28 cellular contexts compared by ENCODE assay signal in genomic region chr17:36612323-36612722, GRCh38. TPM values are rescaled to one million over a fixed set of nuclear protein-coding genes. Genes with fewer than 3 reads are reported as not detected.
A peak's percentile ranks its signal among the peaks of the same experiment; 100 is the strongest.
DNase-seq lines count a peak whose midpoint lies in the region; ATAC-seq, FAIRE-seq and TF ChIP-seq lines count a peak whose summit lies in the region.
"Had no signal": no experiment of that assay in that cellular context is flagged by ENCODE, and none has a peak within 500 bp of the region (broad histone marks: within the 10 kb centered on the region; RNA-seq: fewer than 3 reads in every experiment).

No MANE protein-coding gene starts in this region.

- H3K4me2 ChIP-seq in GM23248 (ENCODE audit: unreplicated experiment) = no peak overlapping the region
- peak overlapping the region; percentile 42 for H3K4me2 ChIP-seq in keratinocyte (ENCODE audit: control insufficient read depth, extremely low read depth, insufficient read depth, low read depth, low read length)
- H3K4me2 ChIP-seq in smooth muscle cell = no peak overlapping the region
- H3K4me2 ChIP-seq: A549 had no signal

- CTCF ChIA-PET in RWPE1 (lab: Yijun Ruan, JAX) = interaction anchor here (1.8 kb wide), 1 partner anchor 436 kb away, joined by 5 read pairs; no protein-coding TSS in a partner anchor
- CTCF ChIA-PET in activated naive CD4-positive, alpha-beta T cell treated with anti-CD3 and anti-CD28 coated beads for 36 hours (lab: Charles Lee) = no interaction called here

- H3K9me3 ChIP-seq in GM23248 (ENCODE audit: low read depth) (no peaks in the 10 kb centered on the region), keratinocyte (ENCODE audit: control insufficient read depth, low read depth, low read length) (no peaks in the 10 kb centered on the region), smooth muscle cell (replicated peaks; ENCODE audit: low read depth) (no peaks in the 10 kb centered on the region)
- H3K9me3 ChIP-seq: A549, Caco-2, MG63, SJSA1 had no signal

- H3K4me1 Mint-ChIP-seq in activated naive CD4-positive, alpha-beta T cell treated with anti-CD3 and anti-CD28 coated beads for 36 hours (ENCODE audit: low read depth) = peaks cover 16% of the 10 kb centered on the region

- H2AFZ ChIP-seq in GM23248 (no peak overlapping the region), keratinocyte (ENCODE audit: control insufficient read depth, low read length) (no peak overlapping the region), smooth muscle cell (ENCODE audit: low read depth) (no peak overlapping the region)

- no peaks in the 10 kb centered on the region for H3F3A ChIP-seq in GM23248 (ENCODE audit: insufficient read depth)
- H3F3A ChIP-seq in smooth muscle cell (ENCODE audit: low read depth) = no peaks in the 10 kb centered on the region

- no peak overlapping the region for H3K4me3 Mint-ChIP-seq in activated naive CD4-positive, alpha-beta T cell treated with anti-CD3 and anti-CD28 coated beads for 36 hours
- H3K4me3 Mint-ChIP-seq: CD8-positive, alpha-beta T cell had no signal

- H3K27me3 Mint-ChIP-seq in activated naive CD4-positive, alpha-beta T cell treated with anti-CD3 and anti-CD28 coated beads for 36 hours (ENCODE audit: low read depth) = no peaks in the 10 kb centered on the region

- H3K79me2 ChIP-seq in GM23248 (ENCODE audit: insufficient read depth) (no peaks in the 10 kb centered on the region; the same call in 1 of the 2 replicates), keratinocyte (ENCODE audit: control insufficient read depth, insufficient read depth, low read length) (no peaks in the 10 kb centered on the region), smooth muscle cell (ENCODE audit: low read depth) (no peaks in the 10 kb centered on the region)

- FAIRE-seq in keratinocyte (lab: Jason Lieb, UNC) = no peak
- FAIRE-seq: A549, GM12878, H54 had no signal

- no peaks in the 10 kb centered on the region for H3K9me3 Mint-ChIP-seq in activated naive CD4-positive, alpha-beta T cell treated with anti-CD3 and anti-CD28 coated beads for 36 hours
- H3K9me3 Mint-ChIP-seq: CD8-positive, alpha-beta T cell had no signal

- H3K27ac Mint-ChIP-seq in activated naive CD4-positive, alpha-beta T cell treated with anti-CD3 and anti-CD28 coated beads for 36 hours = no peak overlapping the region
- H3K27ac Mint-ChIP-seq: CD8-positive, alpha-beta T cell had no signal

- POLR2A ChIA-PET in RWPE1 (lab: Yijun Ruan, JAX; ENCODE audit: low non-redundant PET) = no interaction called here

- no peaks in the 10 kb centered on the region for H4K20me1 ChIP-seq in GM23248 (ENCODE audit: insufficient read depth)
- H4K20me1 ChIP-seq in keratinocyte (ENCODE audit: control insufficient read depth, extremely low read depth, insufficient read depth, low read length) = no peaks in the 10 kb centered on the region
- H4K20me1 ChIP-seq in smooth muscle cell (ENCODE audit: low read depth) = no peaks in the 10 kb centered on the region

- no peaks in the 10 kb centered on the region for H3K27me3 ChIP-seq in GM23248 (replicated peaks; ENCODE audit: insufficient read depth)
- no peaks in the 10 kb centered on the region for H3K27me3 ChIP-seq in keratinocyte (ENCODE audit: control insufficient read depth, extremely low read depth, insufficient read depth, low read length)
- H3K27me3 ChIP-seq in smooth muscle cell (ENCODE audit: low read depth) = no peaks in the 10 kb centered on the region
- H3K27me3 ChIP-seq: MG63, SJSA1 had no signal

- H3K27ac ChIP-seq in GM23248 = peak overlapping the region; percentile 57
- peak overlapping the region; percentile 82 for H3K27ac ChIP-seq in RWPE1
- H3K27ac ChIP-seq in keratinocyte (ENCODE audit: control insufficient read depth, insufficient read depth, low read length) = peak overlapping the region; percentile 82
- peak overlapping the region; percentile 87 for H3K27ac ChIP-seq in smooth muscle cell (ENCODE audit: low read depth)
- H3K27ac ChIP-seq: C4-2B, SJSA1 had no signal

- no peak for ATAC-seq in HG03196 (IDR thresholded peaks at IDR 0.05; ENCODE audit: unreplicated experiment)
- no peak for ATAC-seq in GM18907 (IDR thresholded peaks at IDR 0.05; ENCODE audit: unreplicated experiment)
- ATAC-seq: CD8-positive, alpha-beta T cell; GM12878; PC-3 had no signal

- intact Hi-C loops in activated naive CD4-positive, alpha-beta T cell treated with anti-CD3 and anti-CD28 coated beads for 36 hours (cut with micrococcal nuclease) = no loop called here

- in situ Hi-C loops in GM23248 (cut with MboI) = no loop called here

- H3K36me3 Mint-ChIP-seq in activated naive CD4-positive, alpha-beta T cell treated with anti-CD3 and anti-CD28 coated beads for 36 hours (ENCODE audit: low read depth) = peaks cover 7% of the 10 kb centered on the region

- no peaks in the 10 kb centered on the region for H3K36me3 ChIP-seq in GM23248 (ENCODE audit: low read depth)
- H3K36me3 ChIP-seq in keratinocyte (ENCODE audit: control insufficient read depth in 2 of 2, extremely low read depth in 1 of 2, insufficient read depth in 2 of 2, low read length in 2 of 2) = no peaks in the 10 kb centered on the region
- H3K36me3 ChIP-seq in smooth muscle cell (ENCODE audit: low read depth) = no peaks in the 10 kb centered on the region

- H3K4me3 ChIP-seq in GM23248 (no peak overlapping the region), keratinocyte (ENCODE audit: control insufficient read depth in 2 of 3, extremely low read depth in 1 of 3, insufficient read depth in 2 of 3, low read depth in 1 of 3, low read length in 3 of 3) (no peak overlapping the region), smooth muscle cell (no peak overlapping the region)
- H3K4me3 ChIP-seq: A549, GM12878, MG63, SJSA1 had no signal

- H3K9me1 ChIP-seq in keratinocyte (ENCODE audit: control insufficient read depth, extremely low read depth, insufficient read depth, low read length) = no peaks in the 10 kb centered on the region

- 67 to 69% methylated on average over 3 of the region's 3 CpGs for WGBS in GM23248 (ENCODE audit: low coverage in 1 of 2, low lambda C conversion rate in 2 of 2, missing lambda C conversion rate in 2 of 2), 2 experiments
- WGBS in smooth muscle cell (ENCODE audit: low lambda C conversion rate) = 91% methylated on average over 3 of the region's 3 CpGs

- TF ChIP-seq CTCF in RWPE1 (conservative IDR thresholded peaks at IDR 0.05; ENCODE audit: low read depth) (no peak), keratinocyte (optimal IDR thresholded peaks at IDR 0.05 in 1 of 3, IDR thresholded peaks at IDR 0.05 in 1 of 3, conservative IDR thresholded peaks at IDR 0.05 in 1 of 3; ENCODE audit: extremely low read depth in 1 of 3, insufficient read depth in 2 of 3, low read length in 3 of 3) (no peak), smooth muscle cell (IDR thresholded peaks at IDR 0.05; ENCODE audit: borderline replicate concordance, insufficient read depth, poor library complexity, severe bottlenecking) (no peak)

- H3K4me1 ChIP-seq in GM23248 (ENCODE audit: insufficient read depth) (peaks cover 5% of the 10 kb centered on the region; the same call in 1 of the 2 replicates), keratinocyte (ENCODE audit: control insufficient read depth, extremely low read depth, insufficient read depth, low read length) (peaks cover 28% of the 10 kb centered on the region), smooth muscle cell (ENCODE audit: low read depth) (no peaks in the 10 kb centered on the region)
- H3K4me1 ChIP-seq: Caco-2, SJSA1 had no signal

- dilution Hi-C loops in keratinocyte (cut with MboI; ENCODE audit: extremely low pct_ligation_motif_present, low sequenced_read_pairs) = no loop called here

- H3K9me2 ChIP-seq in GM23248 (ENCODE audit: insufficient read depth) = no peaks in the 10 kb centered on the region

- DNase-seq in GM23248 (no peak), RWPE1 (ENCODE audit: low spot score) (no peak), keratinocyte (ENCODE audit: low read depth, low spot score) (no peak), smooth muscle cell (lab: John Stamatoyannopoulos, UW; ENCODE audit: unreplicated experiment) (no peak)
- no peak for DNase-seq in activated naive CD4-positive, alpha-beta T cell treated with anti-CD3 and anti-CD28 coated beads for 36 hours
- DNase-seq: Caco-2; CD8-positive, alpha-beta T cell; DMS 273 treated with DMSO at 0.1 percent for 48 hours; DMS79; GDM1; KG1; NCI-H1105 treated with DMSO at 0.1 percent for 48 hours; NCI-H146; NCI-H1930; NCI-H2107; NCI-H524; NCI-H748 treated with DMSO at 0.1 percent for 48 hours; NK-92 treated with Interleukin-12 subunit alpha and Interleukin-12 subunit beta, amount 100 ng/mL, for 24 hours; PC-3; Right ventricle myocardium superior had no signal

- H3K9ac ChIP-seq in GM23248 = peak overlapping the region; percentile 23; the same call in 1 of the 2 replicates
- H3K9ac ChIP-seq in keratinocyte (ENCODE audit: control insufficient read depth, extremely low read depth, insufficient read depth, low read length) = peak overlapping the region; percentile 49
- peak overlapping the region; percentile 58 for H3K9ac ChIP-seq in smooth muscle cell (ENCODE audit: low read depth)

RNA-seq across cellular contexts. Expression of gene MRM1, which starts 10.9 kb away (rescaled TPM):
- 5.9 TPM in 2 replicates for total RNA-seq in GM23248 (2014; rRNA removed; shearing (Covaris generic))
- polyA plus RNA-seq in GM23248 (2016; fragmentation: Nextera tagmentation; extraction: Ambion mirVana) = 2.8 and 3.8 TPM in 2 replicates
- 3.7 to 5.4 TPM (median 3.8 TPM) in 3 replicates for polyA plus RNA-seq in keratinocyte
- polyA plus RNA-seq in keratinocyte (2011; ENCODE audit: low read depth) = 0.56 TPM
- polyA plus RNA-seq in keratinocyte (2011; cell fraction: cytosol; rRNA removed) = 2.2 and 3.3 TPM in 2 replicates
- 3.0 and 4.5 TPM in 2 replicates for polyA plus RNA-seq in keratinocyte (2011; cell fraction: nucleus; rRNA removed)
- 2.1 and 5.0 TPM in 2 replicates for polyA plus RNA-seq in keratinocyte (2012; ENCODE audit: low replicate concordance)
- 1.4 to 2.0 TPM (median 1.5 TPM) in 3 replicates for polyA minus RNA-seq in keratinocyte
- polyA minus RNA-seq in keratinocyte (2011; cell fraction: cytosol; rRNA and poly(A)+ RNA removed) = 6.1 TPM
- 3.1 and 3.4 TPM in 2 replicates for polyA minus RNA-seq in keratinocyte (2011; cell fraction: nucleus; rRNA and poly(A)+ RNA removed)
- 1.7 and 2.9 TPM in 2 replicates for total RNA-seq in smooth muscle cell
- 2.2 and 2.8 TPM in 2 replicates for polyA plus RNA-seq in smooth muscle cell
- 10 to 100 TPM; 11.0 to 11.3 TPM for total RNA-seq in activated naive CD4-positive, alpha-beta T cell treated with anti-CD3 and anti-CD28 coated beads for 36 hours

RNA-seq across cellular contexts. Expression of gene DHRS11, which starts 20.6 kb away (rescaled TPM):
- 3.1 and 3.9 TPM in 2 replicates for total RNA-seq in GM23248 (2014; rRNA removed; shearing (Covaris generic))
- polyA plus RNA-seq in GM23248 (2016; fragmentation: Nextera tagmentation; extraction: Ambion mirVana) (4.7 and 5.0 TPM in 2 replicates), keratinocyte (11.0 to 14.3 TPM (median 11.4 TPM) in 3 replicates), smooth muscle cell (9.4 and 12.2 TPM in 2 replicates)
- polyA plus RNA-seq in keratinocyte (2011; ENCODE audit: low read depth) = 3.2 TPM
- 12.4 and 13.7 TPM in 2 replicates for polyA plus RNA-seq in keratinocyte (2011; cell fraction: cytosol; rRNA removed)
- polyA plus RNA-seq in keratinocyte (2011; cell fraction: nucleus; rRNA removed) = 23.6 and 25.8 TPM in 2 replicates
- polyA plus RNA-seq in keratinocyte (2012; ENCODE audit: low replicate concordance) = 6.5 and 22.5 TPM in 2 replicates
- 8.0 to 17.2 TPM (median 15.3 TPM) in 3 replicates for polyA minus RNA-seq in keratinocyte
- 12.7 TPM for polyA minus RNA-seq in keratinocyte (2011; cell fraction: cytosol; rRNA and poly(A)+ RNA removed)
- polyA minus RNA-seq in keratinocyte (2011; cell fraction: nucleus; rRNA and poly(A)+ RNA removed) = 4.2 and 5.5 TPM in 2 replicates
- total RNA-seq in smooth muscle cell = 2.9 and 3.1 TPM in 2 replicates
- total RNA-seq in activated naive CD4-positive, alpha-beta T cell treated with anti-CD3 and anti-CD28 coated beads for 36 hours = 1 to 10 TPM; 8.4 to 9.8 TPM
